Comparison of ENCODE assay signal across 27 cellular contexts in the genomic region with DNA sequence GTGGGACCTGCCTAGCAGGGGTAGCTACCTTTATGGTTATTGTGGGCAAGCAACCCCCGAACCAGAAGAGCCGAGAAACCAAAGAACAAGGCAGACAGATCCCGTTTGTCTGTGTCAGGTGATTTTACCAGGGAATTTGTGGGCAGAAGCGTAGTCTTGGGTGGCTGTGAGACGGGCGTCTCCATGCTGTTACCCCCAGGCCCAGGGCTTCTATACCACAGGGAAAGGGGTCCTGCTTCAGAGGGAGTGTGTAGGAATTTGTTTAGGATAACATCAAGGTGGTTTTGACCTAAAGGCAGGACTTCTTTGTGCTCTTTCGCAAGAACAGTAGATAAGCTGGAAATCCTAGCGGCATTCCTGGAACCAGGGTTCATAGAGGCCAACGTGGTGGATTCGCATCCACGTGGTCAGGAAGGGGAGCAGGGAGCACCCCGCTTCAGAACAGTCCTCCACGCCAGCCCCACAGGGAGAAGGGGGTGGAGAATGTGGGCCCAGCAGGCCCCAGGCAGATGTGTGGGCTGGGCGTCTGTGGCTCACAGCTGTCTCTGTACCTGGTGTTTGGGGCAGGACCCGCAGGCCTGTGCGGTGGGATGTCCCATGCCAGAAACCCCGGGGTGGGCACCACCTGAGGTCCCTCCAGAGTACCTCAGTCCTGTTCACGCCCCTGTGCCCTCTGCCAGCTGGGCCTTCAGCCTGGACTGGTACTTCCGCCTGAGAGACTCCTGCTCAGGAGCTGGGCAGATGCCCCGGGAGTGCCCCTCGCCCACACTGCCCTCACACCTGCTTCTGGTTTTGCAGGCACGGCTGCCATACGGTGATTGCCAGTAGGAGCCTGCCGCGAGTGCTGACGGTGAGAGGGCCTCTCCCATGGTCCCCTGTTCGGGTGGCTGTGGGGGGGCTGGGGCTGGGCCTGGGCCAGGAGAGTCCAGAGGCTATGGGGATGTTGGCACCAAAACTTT. TPM values are rescaled to one million over a fixed set of nuclear protein-coding genes. Genes with fewer than 3 reads are reported as not detected.
DNase-seq lines count a peak whose midpoint lies in the region; ATAC-seq and TF ChIP-seq lines count a peak whose summit lies in the region.
"Had no signal": no experiment of that assay in that cellular context is flagged by ENCODE, and none has a peak within 500 bp of the region (broad histone marks: within the 10 kb centered on the region; RNA-seq: fewer than 3 reads in every experiment).

No MANE protein-coding gene starts in this region.

- peak overlapping the region in 10 of 11 experiments; percentile 14 to 56 (median 44); a peak in 10 of 22 replicates for H3K9ac ChIP-seq in BLaER1 treated with 17β-estradiol and CSF1 and Interleukin-3, amounts not matched to agents 10 nM and 100 nM

- H3K27ac Mint-ChIP-seq in MCF 10A (ENCODE audit: low read depth, unreplicated experiment): no peak overlapping the region
- H3K27ac Mint-ChIP-seq: activated naive CD8-positive, alpha-beta T cell treated with anti-CD3 and anti-CD28 coated beads, Interleukin-2, amount 50 U/mL, for 24 hours; nephron had no signal

- H3K4me3 ChIP-seq in BLaER1 treated with 17β-estradiol and CSF1 and Interleukin-3, amounts not matched to agents 10 nM and 100 nM: no peak overlapping the region
- no peak overlapping the region for H3K4me3 ChIP-seq in Panc1 (ENCODE audit: low read depth in 2 of 2, low read length in 2 of 2)
- H3K4me3 ChIP-seq: body of pancreas, mucosa of descending colon, thoracic aorta, uterus had no signal

- H3K4me1 Mint-ChIP-seq in MCF 10A (ENCODE audit: insufficient read depth, unreplicated experiment): no peaks in the 10 kb centered on the region
- H3K4me1 Mint-ChIP-seq: nephron had no signal

- H3K9me3 Mint-ChIP-seq in MCF 10A (ENCODE audit: unreplicated experiment): no peaks in the 10 kb centered on the region
- H3K9me3 Mint-ChIP-seq: activated naive CD8-positive, alpha-beta T cell treated with anti-CD3 and anti-CD28 coated beads, Interleukin-2, amount 50 U/mL, for 24 hours; nephron had no signal

- TF ChIP-seq CTCF in Panc1 (IDR thresholded peaks at IDR 0.05) (no peak), MCF 10A (IDR thresholded peaks at IDR 0.05; ENCODE audit: unreplicated experiment) (no peak)

- peaks cover 0 to 5% (median 0%) of the 10 kb centered on the region in 11 experiments; a peak in 2 of 22 replicates for H3K36me3 ChIP-seq in BLaER1 treated with 17β-estradiol and CSF1 and Interleukin-3, amounts not matched to agents 10 nM and 100 nM
- no peaks in the 10 kb centered on the region; the same call in 1 of the 2 replicates for H3K36me3 ChIP-seq in Panc1 (ENCODE audit: control insufficient read depth, insufficient read depth, low read length)
- H3K36me3 ChIP-seq: uterus had no signal

- POLR2A ChIA-PET in Panc1 (lab: Charles Lee): interaction anchor here (0.6 kb wide), 1 partner anchor 39 kb away, joined by 5 read pairs; no protein-coding TSS in a partner anchor
- POLR2A ChIA-PET in MCF 10A (lab: Yijun Ruan, JAX): interaction anchor here (0.8 to 1.1 kb wide), 2 partner anchors 18 to 23 kb away, joined by 3 read pairs; no protein-coding TSS in a partner anchor

- ATAC-seq in Panc1 (no peak), GM21529 (IDR thresholded peaks at IDR 0.05; ENCODE audit: unreplicated experiment) (no peak)
- ATAC-seq: activated naive CD8-positive, alpha-beta T cell treated with anti-CD3 and anti-CD28 coated beads, Interleukin-2, amount 50 U/mL, for 24 hours; body of pancreas; foreskin keratinocyte; mucosa of descending colon; sciatic nerve; stimulated activated naive CD8-positive, alpha-beta T cell treated with anti-CD3 and anti-CD28 coated beads, Interleukin-15, Interleukin-2, amounts not matched to agents 100 U/mL and 50 U/mL, for 24 hours had no signal

- H3K27me3 ChIP-seq in BLaER1 treated with 17β-estradiol and CSF1 and Interleukin-3, amounts not matched to agents 10 nM and 100 nM: no peaks in the 10 kb centered on the region; a peak in 1 of 22 replicates
- no peaks in the 10 kb centered on the region for H3K27me3 ChIP-seq in Panc1 (ENCODE audit: control insufficient read depth, insufficient read depth, low read length)
- H3K27me3 ChIP-seq: body of pancreas, foreskin keratinocyte, uterus had no signal

- no peaks in the 10 kb centered on the region for H4K20me1 ChIP-seq in BLaER1 treated with 17β-estradiol and CSF1 and Interleukin-3, amounts not matched to agents 10 nM and 100 nM

- peaks cover 26% of the 10 kb centered on the region for H3K36me3 Mint-ChIP-seq in MCF 10A (ENCODE audit: insufficient read depth, unreplicated experiment)

- H3K27ac ChIP-seq in BLaER1 treated with 17β-estradiol and CSF1 and Interleukin-3, amounts not matched to agents 10 nM and 100 nM: no peak overlapping the region; a peak in 1 of 22 replicates
- H3K27ac ChIP-seq in Panc1 (ENCODE audit: low read length): no peak overlapping the region; the same call in 1 of the 2 replicates
- H3K27ac ChIP-seq: body of pancreas, foreskin keratinocyte, thoracic aorta, uterus had no signal

- peak overlapping the region; percentile 17 to 74 (median 59); a peak in 18 of 22 replicates for H3K4me2 ChIP-seq in BLaER1 treated with 17β-estradiol and CSF1 and Interleukin-3, amounts not matched to agents 10 nM and 100 nM

- H3K27me3 Mint-ChIP-seq in MCF 10A (ENCODE audit: insufficient read depth, unreplicated experiment): no peaks in the 10 kb centered on the region
- H3K27me3 Mint-ChIP-seq: activated naive CD8-positive, alpha-beta T cell treated with anti-CD3 and anti-CD28 coated beads, Interleukin-2, amount 50 U/mL, for 24 hours had no signal

- no peak overlapping the region for H3K4me3 Mint-ChIP-seq in MCF 10A (ENCODE audit: unreplicated experiment)
- H3K4me3 Mint-ChIP-seq: activated naive CD8-positive, alpha-beta T cell treated with anti-CD3 and anti-CD28 coated beads, Interleukin-2, amount 50 U/mL, for 24 hours; nephron had no signal

- in situ Hi-C loops in Panc1 (cut with HindIII; ENCODE audit: low pct_unique_long_range_greater_than_20kb, low sequenced_read_pairs): no loop called here

- CTCF ChIA-PET in Panc1 (lab: Charles Lee) (no interaction called here), MCF 10A (lab: Yijun Ruan, JAX) (interaction anchor here (0.6 to 0.7 kb wide), 2 partner anchors 18 to 361 kb away, joined by 3 to 5 read pairs; no protein-coding TSS in a partner anchor)

- BruUV-seq in Panc1 (replicated peaks; lab: Mats Ljungman, UMichigan) (TSS peak; percentile 14), MCF 10A (replicated peaks; lab: Mats Ljungman, UMichigan) (no TSS peak)

- intact Hi-C loops in Panc1 (cut with micrococcal nuclease; ENCODE audit: unreplicated experiment) (no loop called here), MCF 10A (cut with micrococcal nuclease) (no loop called here)

- H3K4me1 ChIP-seq in BLaER1 treated with 17β-estradiol and CSF1 and Interleukin-3, amounts not matched to agents 10 nM and 100 nM: peaks cover 18 to 58% (median 50%) of the 10 kb centered on the region in 10 experiments
- H3K4me1 ChIP-seq in Panc1 (ENCODE audit: control insufficient read depth, insufficient read depth, low read length): peaks cover 3% of the 10 kb centered on the region; the same call in 1 of the 2 replicates
- H3K4me1 ChIP-seq: foreskin keratinocyte had no signal

- no peaks in the 10 kb centered on the region for H3K9me3 ChIP-seq in BLaER1 treated with 17β-estradiol and CSF1 and Interleukin-3, amounts not matched to agents 10 nM and 100 nM (replicated peaks in 1 of 11)
- no peaks in the 10 kb centered on the region for H3K9me3 ChIP-seq in Panc1 (ENCODE audit: control insufficient read depth, insufficient read depth, low read depth, low read length)
- H3K9me3 ChIP-seq: body of pancreas, mucosa of descending colon, thoracic aorta, uterus had no signal

- no peak for DNase-seq in Panc1 (ENCODE audit: low read depth, low spot score)
- peak; percentile 54 for DNase-seq in islet precursor cell
- no peak for DNase-seq in amygdala (lab: John Stamatoyannopoulos, UW)
- DNase-seq in MCF 10A (ENCODE audit: unreplicated experiment): no peak
- DNase-seq: activated gamma-delta T cell treated with Interleukin-2 at 50 U/mL for 16 hours; activated naive CD8-positive, alpha-beta T cell treated with anti-CD3 and anti-CD28 coated beads, Interleukin-2, amount 50 U/mL, for 24 hours; activated T-cell treated with anti-CD3 and anti-CD28 coated beads, Interleukin-2, amount 50 U/mL, for 1 hour; body of pancreas; COR-L47; DMS79 treated with DMSO at 0.1 percent for 48 hours; erythroblast; foreskin keratinocyte; GOT3; hippocampal formation; KG1; mucosa of descending colon; NCI-H146; NCI-H524; NK-92 treated with Interleukin-12 subunit alpha and Interleukin-12 subunit beta, amount 100 ng/mL, for 24 hours; posterior cingulate gyrus; stimulated activated naive CD8-positive, alpha-beta T cell treated with anti-CD3 and anti-CD28 coated beads, Interleukin-15, Interleukin-2, amounts not matched to agents 100 U/mL and 50 U/mL, for 24 hours; uterus had no signal

RNA-seq across cellular contexts. Expression of a gene that starts 4.1 kb away (rescaled TPM):
- 92.7 TPM for total RNA-seq in Panc1 (2021; ENCODE audit: unreplicated experiment)
- polyA plus RNA-seq in Panc1 (2012; ENCODE audit: insufficient read length): 107 TPM
- 29.0 and 37.2 TPM in 2 replicates for total RNA-seq in MCF 10A (2022)

RNA-seq across cellular contexts. Expression of a gene that starts 8.8 kb away (rescaled TPM):
- 500 TPM for total RNA-seq in Panc1 (2021; ENCODE audit: unreplicated experiment)
- 1,177 TPM for polyA plus RNA-seq in Panc1 (2012; ENCODE audit: insufficient read length)
- 71.9 and 76.8 TPM in 2 replicates for total RNA-seq in MCF 10A (2022)

RNA-seq across cellular contexts. Expression of a gene that starts 19.6 kb away (rescaled TPM):
- 57.3 TPM for total RNA-seq in Panc1 (2021; ENCODE audit: unreplicated experiment)
- 65.7 TPM for polyA plus RNA-seq in Panc1 (2012; ENCODE audit: insufficient read length)
- 37.5 and 40.6 TPM in 2 replicates for total RNA-seq in MCF 10A (2022)

RNA-seq across cellular contexts. Expression of a gene that starts 24.0 kb away (rescaled TPM):
- total RNA-seq in Panc1 (2021; ENCODE audit: unreplicated experiment): 128 TPM
- 259 TPM for polyA plus RNA-seq in Panc1 (2012; ENCODE audit: insufficient read length)
- 18.3 and 23.9 TPM in 2 replicates for total RNA-seq in MCF 10A (2022)

RNA-seq across cellular contexts. Expression of a gene that starts 35.5 kb away (rescaled TPM):
- total RNA-seq in Panc1 (2021; ENCODE audit: unreplicated experiment) (140 TPM), MCF 10A (2022) (105 and 121 TPM in 2 replicates)
- 198 TPM for polyA plus RNA-seq in Panc1 (2012; ENCODE audit: insufficient read length)
